ENCODE assay signal across 1 cellular context in the genomic region with DNA sequence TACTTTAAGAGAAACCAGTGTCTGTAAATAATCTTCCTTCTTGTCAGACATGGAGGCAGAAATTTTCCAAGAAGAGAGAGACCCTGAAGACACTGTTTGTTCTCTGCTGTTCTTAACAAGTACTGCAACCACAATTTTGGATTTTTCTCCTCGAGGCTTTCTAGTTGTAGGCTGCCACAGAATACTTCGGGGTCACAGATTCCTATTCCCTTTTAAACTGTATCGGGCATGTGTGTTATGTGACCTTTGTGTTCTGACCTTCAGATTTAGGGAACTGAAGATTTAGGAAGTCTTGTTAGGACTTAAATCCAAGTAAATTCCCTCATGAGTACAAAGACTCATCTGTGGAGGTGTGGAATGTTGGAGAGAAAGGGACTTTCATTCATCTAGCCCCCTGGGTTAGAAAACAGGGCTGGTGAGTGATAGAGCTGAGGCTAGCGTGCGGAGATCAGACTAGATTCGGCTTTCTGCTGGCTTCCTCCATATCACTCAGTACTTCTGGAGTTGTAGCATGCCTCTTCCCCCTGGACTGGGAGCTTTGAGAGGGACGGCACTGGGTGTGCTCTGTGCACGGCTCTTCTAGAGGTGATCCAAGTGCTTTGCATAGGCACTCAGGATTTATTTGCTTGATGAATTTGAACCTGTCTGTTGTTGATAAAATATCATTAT.
TF ChIP-seq lines count a peak whose summit lies in the region.

No MANE protein-coding gene starts in this region.

TF ChIP-seq in HepG2, 621 proteins besides CTCF, POLR2A, EP300 and RAD21 (continued from another document):
- TF ChIP-seq ZNF513 (CRISPR knock-in tag; conservative IDR thresholded peaks at IDR 0.05) (no peak), RFX5 (IDR thresholded peaks at IDR 0.05; ENCODE audit: low read depth, low read length) (no peak), MED8 (CRISPR knock-in tag; IDR thresholded peaks at IDR 0.05; ENCODE audit: insufficient replicate concordance) (no peak), NCOA1 (CRISPR knock-in tag; IDR thresholded peaks at IDR 0.05) (no peak), TAF15 (IDR thresholded peaks at IDR 0.05; ENCODE audit: low read depth, low read length, poor library complexity, severe bottlenecking) (no peak), HNF4G (IDR thresholded peaks at IDR 0.05; ENCODE audit: borderline replicate concordance, low read depth, low read length) (no peak), HNF4G (CRISPR knock-in tag; IDR thresholded peaks at IDR 0.05; ENCODE audit: borderline replicate concordance, low read depth) (no peak)
